ENCODE assay signal across 8 cellular contexts in the genomic region with DNA sequence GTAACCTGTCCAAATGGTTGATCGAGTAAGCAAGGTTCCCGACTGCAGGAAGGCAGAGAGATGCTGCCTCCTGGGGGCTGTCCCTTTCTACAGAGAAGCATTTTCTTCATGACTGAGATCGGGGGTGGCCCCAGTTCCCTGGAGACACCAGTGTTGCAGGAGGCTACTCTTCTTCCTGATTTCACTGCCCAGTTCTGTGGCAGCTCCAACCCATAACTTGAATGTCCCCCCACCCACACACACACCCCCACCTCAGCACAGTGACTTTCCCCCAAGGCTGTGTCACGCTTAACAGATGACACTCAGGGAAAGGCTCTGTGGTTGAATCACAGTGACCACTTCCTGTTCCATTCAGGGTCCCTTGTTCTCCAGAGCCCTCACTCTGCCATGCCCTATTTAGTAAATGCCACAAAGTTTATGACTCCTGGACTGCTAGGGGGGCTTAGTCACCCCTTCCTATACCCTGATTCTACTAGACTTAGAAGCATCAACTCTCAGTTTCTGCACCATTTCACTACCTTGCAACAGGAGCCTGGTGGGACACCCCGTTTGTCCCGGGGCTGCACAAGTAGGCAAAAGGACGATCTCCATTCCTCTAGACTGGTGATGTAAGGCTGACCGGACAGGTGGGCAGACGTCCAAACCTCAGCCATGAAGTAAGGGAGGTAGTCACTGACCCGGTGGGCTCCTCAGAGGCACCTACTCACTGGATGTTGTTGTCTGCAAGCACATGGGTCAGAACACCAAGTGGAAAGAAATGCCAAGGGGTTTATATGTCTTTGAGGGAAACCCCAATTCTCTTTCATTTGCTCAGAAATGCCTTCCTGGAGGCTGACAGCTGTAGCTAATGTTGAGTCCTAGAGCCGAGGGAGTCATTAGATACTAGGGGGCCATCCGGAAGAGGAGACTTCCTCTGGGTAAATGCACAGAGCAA. TPM values are rescaled to one million over a fixed set of nuclear protein-coding genes. Genes with fewer than 3 reads are reported as not detected.
DNase-seq lines count a peak whose midpoint lies in the region; ATAC-seq and TF ChIP-seq lines count a peak whose summit lies in the region.

No MANE protein-coding gene starts in this region.

- H3K4me3 ChIP-seq in cardiac fibroblast (replicated peaks in 1 of 2; ENCODE audit: low read depth in 2 of 2, low read length in 2 of 2): no peak overlapping the region
- no peak overlapping the region for H3K4me3 ChIP-seq in tibial nerve

- H3K36me3 ChIP-seq in tibial nerve: no peaks in the 10 kb centered on the region

- peak; percentile 53 for DNase-seq in Caki2 (ENCODE audit: low read depth)
- peak; percentile 46 for DNase-seq in UCSD-AML1 (lab: John Stamatoyannopoulos, UW; ENCODE audit: unreplicated experiment)
- peak; percentile 53 to 89 for DNase-seq in cardiac fibroblast (ENCODE audit: low read depth in 2 of 2)
- DNase-seq in natural killer cell: peak; percentile 30
- no peak for DNase-seq in tibial nerve (ENCODE audit: low spot score in 2 of 2)
- DNase-seq in DMS79 treated with DMSO at 0.1 percent for 48 hours (lab: John Stamatoyannopoulos, UW): no peak

- no peak overlapping the region for H3K27ac ChIP-seq in tibial nerve

- H3K36me3 Mint-ChIP-seq in natural killer cell: no peaks in the 10 kb centered on the region

- peak overlapping the region; percentile 45 for H3K4me3 Mint-ChIP-seq in natural killer cell

- in situ Hi-C loops in Caki2 (cut with HindIII; ENCODE audit: low pct_unique_long_range_greater_than_20kb, low sequenced_read_pairs): no loop called here

- no peaks in the 10 kb centered on the region for H3K4me1 ChIP-seq in tibial nerve

- intact Hi-C loops in natural killer cell (cut with micrococcal nuclease): loop anchor here (1.0 to 2.0 kb wide), 3 partner anchors 31 to 230 kb away; no protein-coding TSS in a partner anchor

- 55 to 61% methylated on average over 12 of the region's 12 CpGs for WGBS in tibial nerve, 2 donors

- no peak for TF ChIP-seq POLR2A in tibial nerve (IDR thresholded peaks at IDR 0.05)

- H3K9me3 ChIP-seq in tibial nerve: no peaks in the 10 kb centered on the region

- no peaks in the 10 kb centered on the region for H3K9me3 Mint-ChIP-seq in natural killer cell

- H3K27me3 Mint-ChIP-seq in natural killer cell (ENCODE audit: low read depth in 2 of 2): peaks cover 0 to 5% of the 10 kb centered on the region in 2 donors

- no peak for TF ChIP-seq EP300 in tibial nerve (IDR thresholded peaks at IDR 0.05)

- ATAC-seq in GM21367 (IDR thresholded peaks at IDR 0.05; ENCODE audit: unreplicated experiment): peak; percentile 81
- peak; percentile 75 for ATAC-seq in HG03565 (IDR thresholded peaks at IDR 0.05; ENCODE audit: unreplicated experiment)
- peak; percentile 80 to 87 (median 86) for ATAC-seq in natural killer cell

- H3K4me1 Mint-ChIP-seq in natural killer cell: peaks cover 19 to 24% of the 10 kb centered on the region in 2 donors

- TF ChIP-seq CTCF in cardiac fibroblast (IDR thresholded peaks at IDR 0.05; ENCODE audit: low read depth, low read length): peak; percentile 21
- TF ChIP-seq CTCF in natural killer cell (IDR thresholded peaks at IDR 0.05): peak; percentile 26
- TF ChIP-seq CTCF in tibial nerve (IDR thresholded peaks at IDR 0.05): peak in 1 of 5 experiments; percentile 17

- peaks cover 0 to 4% of the 10 kb centered on the region in 2 donors for H3K27me3 ChIP-seq in tibial nerve

- peak overlapping the region in 1 of 2 donors; percentile 78 for H3K27ac Mint-ChIP-seq in natural killer cell

RNA-seq across cellular contexts. Expression of a gene that starts 31.3 kb away (rescaled TPM):
- total RNA-seq in Caki2 (2014; rRNA removed; shearing (Covaris generic); ENCODE audit: low replicate concordance): 15.9 and 16.5 TPM in 2 replicates
- 10 to 100 TPM; 36.6 to 38.5 (median 37.8) TPM for total RNA-seq in natural killer cell
- total RNA-seq in tibial nerve: 10 to 100 TPM; 31.0 to 41.4 (median 33.4) TPM

RNA-seq across cellular contexts. Expression of a gene that starts 38.5 kb away (rescaled TPM):
- 24.0 and 29.1 TPM in 2 replicates for total RNA-seq in Caki2 (2014; rRNA removed; shearing (Covaris generic); ENCODE audit: low replicate concordance)
- total RNA-seq in natural killer cell (10 to 100 TPM; 56.3 to 98.9 (median 69.6) TPM), tibial nerve (10 to 100 TPM; 12.4 to 27.9 (median 23.6) TPM)

Comparison
In these comparisons a context has a peak if more than half of its experiments do, and no peak if none do; other contexts are left out.
1. DNase-seq: peak in Caki2 (single experiment), UCSD-AML1 (single experiment), cardiac fibroblast (2 of 2) and natural killer cell (single experiment); none in tibial nerve (0 of 2) and DMS79 treated with DMSO at 0.1 percent for 48 hours (single experiment).
2. Peak in every context shown above with its lines, with median percentiles within 50 percentile points of each other: ATAC-seq.